Comparison of ENCODE assay signal across 8 cellular contexts in the genomic region with DNA sequence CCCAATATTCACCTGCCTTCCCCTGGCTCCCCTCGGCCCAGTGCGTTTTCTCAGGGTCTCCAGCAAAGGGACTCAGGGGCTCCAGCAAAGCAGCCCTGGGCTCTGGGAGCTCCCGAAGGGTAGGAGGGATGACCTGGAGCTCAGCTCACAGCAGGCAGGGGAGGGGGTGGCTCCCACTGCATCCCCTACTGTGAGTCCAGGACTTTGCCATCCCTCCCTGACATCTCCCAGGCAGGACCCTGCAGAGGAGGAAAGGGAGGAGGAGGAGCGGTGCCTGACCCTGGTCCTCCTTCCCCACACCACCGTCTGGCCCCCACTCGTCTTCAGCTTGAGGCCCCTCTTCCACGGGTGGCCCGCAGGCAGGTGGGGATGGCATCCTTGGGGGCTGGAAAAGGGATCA. TPM values are rescaled to one million over a fixed set of nuclear protein-coding genes. Genes with fewer than 3 reads are reported as not detected.
"Had no signal": no experiment of that assay in that cellular context is flagged by ENCODE, and none has a peak within 500 bp of the region (broad histone marks: within the 10 kb centered on the region; RNA-seq: fewer than 3 reads in every experiment).

No MANE protein-coding gene starts in this region.

- H3K27ac ChIP-seq: GM23248, HL-60 had no signal

- H3K9me3 ChIP-seq: HAP-1 had no signal

- H3K4me3 ChIP-seq: GM23248, HAP-1, K562 had no signal

- H3K36me3 ChIP-seq: HAP-1 had no signal

- H2AFZ ChIP-seq: GM23248 had no signal

- DNase-seq: GM23248, GOT3, H7 had no signal

- H3K9ac ChIP-seq: GM23248 had no signal

- ATAC-seq: HCT116, HepG2, K562 had no signal

- H3K4me1 ChIP-seq: HAP-1 had no signal

RNA-seq across cellular contexts. Expression of gene CABP7, which starts 5.0 kb away (rescaled TPM):
- total RNA-seq: GM23248, H7, HepG2, K562 had no signal
- polyA plus RNA-seq: K562 had no signal
